Comparison of ENCODE assay signal across 9 cellular contexts in the genomic region with DNA sequence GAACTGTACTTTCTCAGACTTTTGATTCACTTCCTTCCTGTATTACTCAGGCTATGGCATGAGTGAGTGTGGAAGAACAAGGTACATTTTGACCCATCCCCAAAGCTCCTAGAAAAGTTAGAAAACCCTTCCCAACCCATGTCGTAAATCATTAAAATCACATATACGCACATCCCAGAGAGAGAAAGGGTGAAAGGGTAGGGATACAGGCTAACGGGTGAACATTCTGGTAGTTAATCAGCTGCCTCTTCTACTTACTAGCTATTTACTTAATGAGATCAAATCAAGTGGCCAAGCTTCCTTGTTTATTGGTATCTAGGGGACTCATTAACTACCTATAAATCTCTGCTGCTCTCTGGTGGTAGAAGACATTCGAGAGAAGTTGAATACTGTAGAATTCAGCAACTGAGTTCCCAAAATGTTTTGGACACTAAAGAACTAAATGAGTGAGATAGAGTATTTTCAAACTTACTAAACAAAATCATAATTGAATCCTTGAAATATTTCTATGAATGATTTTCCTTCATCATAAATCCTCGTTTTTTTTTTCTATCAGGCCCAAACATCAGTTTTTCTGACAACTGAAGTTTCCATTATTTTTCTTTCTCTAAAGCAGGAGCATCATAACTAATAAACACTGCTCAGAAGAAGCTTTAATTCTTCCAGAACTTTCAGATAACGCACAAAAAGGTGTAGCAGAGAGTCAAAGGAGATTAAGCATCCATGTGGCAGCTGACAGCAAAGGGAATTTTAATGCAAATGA.
A peak's percentile ranks its signal among the peaks of the same experiment; 100 is the strongest.
DNase-seq lines count a peak whose midpoint lies in the region; ATAC-seq, FAIRE-seq and TF ChIP-seq lines count a peak whose summit lies in the region.
"Had no signal": no experiment of that assay in that cellular context is flagged by ENCODE, and none has a peak within 500 bp of the region (broad histone marks: within the 10 kb centered on the region; RNA-seq: fewer than 3 reads in every experiment).

No MANE protein-coding gene starts in this region.

- CTCF ChIA-PET in H1 (lab: Charles Lee; ENCODE audit: partially characterized antibody) = interaction anchor here (0.6 to 1.9 kb wide), 38 partner anchors 10 to 1070 kb away, joined by 3 to 43 read pairs (median 4); no protein-coding TSS in a partner anchor

- no peak for TF ChIP-seq POLR2A in H1 (IDR thresholded peaks at IDR 0.05; ENCODE audit: control extremely low read depth in 1 of 2, low read depth in 2 of 2, low read length in 2 of 2)

- no peak overlapping the region for H2BK15ac ChIP-seq in H1 (ENCODE audit: low read length)

- H3K14ac ChIP-seq in H1 (ENCODE audit: insufficient read length) = no peak overlapping the region

- H4K5ac ChIP-seq in H1 (ENCODE audit: insufficient read length, low read depth, low read length) = no peak overlapping the region

- H3K27me3 Mint-ChIP-seq in nephron (ENCODE audit: low read depth) = peaks cover 11% of the 10 kb centered on the region

- peak; percentile 83 to 87 for TF ChIP-seq RAD21 in H1 (IDR thresholded peaks at IDR 0.05 in 1 of 2, conservative IDR thresholded peaks at IDR 0.05 in 1 of 2; ENCODE audit: low read depth in 2 of 2, low read length in 2 of 2)

- no peaks in the 10 kb centered on the region for H3K79me1 ChIP-seq in H1 (ENCODE audit: low read depth, low read length)

- H3K4ac ChIP-seq in H1 (replicated peaks; ENCODE audit: insufficient read length, low read depth, low read length) = no peak overlapping the region

- TF ChIP-seq CTCF in right atrium auricular region (IDR thresholded peaks at IDR 0.05) = peak in 1 of 2 donors; percentile 75
- TF ChIP-seq CTCF in H1 (IDR thresholded peaks at IDR 0.05; ENCODE audit: control extremely low read depth in 1 of 3, insufficient read depth in 1 of 3, low read depth in 1 of 3, low read length in 3 of 3) = peak in 2 of 3 experiments; percentile 47; a peak in 2 of 4 replicates
- peak; percentile 53 to 58 (median 57) for TF ChIP-seq CTCF in nephron (IDR thresholded peaks at IDR 0.05; ENCODE audit: unreplicated experiment in 3 of 3)

- H4K20me1 ChIP-seq in H1 (replicated peaks in 1 of 2; ENCODE audit: control insufficient read depth in 1 of 2, insufficient read depth in 2 of 2, low read length in 2 of 2) = no peaks in the 10 kb centered on the region

- peak overlapping the region; percentile 34 to 63 (median 46) for H3K27ac Mint-ChIP-seq in nephron
- H3K27ac Mint-ChIP-seq: activated naive CD8-positive, alpha-beta T cell had no signal

- H3K4me3 ChIP-seq in right atrium auricular region (no peak overlapping the region), H1 (ENCODE audit: extremely low read depth in 1 of 4, insufficient read depth in 2 of 4, low read depth in 3 of 4, low read length in 4 of 4) (no peak overlapping the region)

- intact Hi-C loops in Right ventricle myocardium inferior (cut with DNase I) = loop anchor here (1.0 to 5.0 kb wide), 3 partner anchors 126 to 1364 kb away; no protein-coding TSS in a partner anchor

- H3K4me2 ChIP-seq in H1 (ENCODE audit: insufficient read depth in 1 of 2, low read depth in 2 of 2, low read length in 2 of 2) = no peak overlapping the region

- H3K23me2 ChIP-seq in H1 (ENCODE audit: low read depth, low read length) = no peaks in the 10 kb centered on the region; the same call in 1 of the 2 replicates

- no peak overlapping the region for H2BK12ac ChIP-seq in H1 (ENCODE audit: low read depth, low read length)

- H3K9me3 ChIP-seq in right atrium auricular region (no peaks in the 10 kb centered on the region), H1 (ENCODE audit: insufficient read depth in 2 of 2, low read depth in 1 of 2, low read length in 1 of 2) (no peaks in the 10 kb centered on the region; a peak in 1 of 4 replicates)

- H3K18ac ChIP-seq in H1 (ENCODE audit: extremely low read depth, low read length) = no peak overlapping the region

- H2BK5ac ChIP-seq in H1 (ENCODE audit: low read depth, low read length) = no peak overlapping the region

- no peaks in the 10 kb centered on the region for H3K27me3 ChIP-seq in right atrium auricular region
- no peaks in the 10 kb centered on the region for H3K27me3 ChIP-seq in H1 (replicated peaks in 1 of 4; ENCODE audit: control insufficient read depth in 3 of 4, extremely low read depth in 1 of 4, insufficient read depth in 3 of 4, low read length in 3 of 4)

- H4K91ac ChIP-seq in H1 (replicated peaks; ENCODE audit: insufficient read length, low read length) = no peak overlapping the region

- no peak overlapping the region for H2AK5ac ChIP-seq in H1 (ENCODE audit: low read depth, low read length)

- TF ChIP-seq EP300 in H1 (IDR thresholded peaks at IDR 0.05; ENCODE audit: borderline replicate concordance in 1 of 2, low read depth in 2 of 2, low read length in 2 of 2) = no peak

- no peak for DNase-seq in Right ventricle myocardium inferior (ENCODE audit: missing footprints)
- DNase-seq in right atrium auricular region (ENCODE audit: low spot score) = no peak
- peak; percentile 91 for DNase-seq in NCI-H82 treated with DMSO at 0.1 percent for 48 hours (lab: John Stamatoyannopoulos, UW; ENCODE audit: unreplicated experiment)
- no peak for DNase-seq in H1 (ENCODE audit: low read depth in 1 of 2, low spot score in 2 of 2)

- H3K36me3 ChIP-seq in right atrium auricular region = no peaks in the 10 kb centered on the region
- no peaks in the 10 kb centered on the region for H3K36me3 ChIP-seq in H1 (ENCODE audit: control insufficient read depth in 2 of 4, insufficient read depth in 4 of 4, low read length in 3 of 4)

- no peaks in the 10 kb centered on the region for H3K79me2 ChIP-seq in H1 (ENCODE audit: control insufficient read depth in 1 of 2, insufficient read depth in 2 of 2, low read length in 2 of 2)

- peak; percentile 80 for ATAC-seq in Right ventricle myocardium inferior
- ATAC-seq in HG03439 (IDR thresholded peaks at IDR 0.05; ENCODE audit: unreplicated experiment) = no peak
- no peak for ATAC-seq in HG03039 (IDR thresholded peaks at IDR 0.05; ENCODE audit: unreplicated experiment)
- no peak for ATAC-seq in HG03135 (IDR thresholded peaks at IDR 0.05; ENCODE audit: unreplicated experiment)

- no peak overlapping the region for H3K4me3 Mint-ChIP-seq in nephron
- H3K4me3 Mint-ChIP-seq: activated naive CD8-positive, alpha-beta T cell had no signal

- H3K4me1 ChIP-seq in right atrium auricular region = no peaks in the 10 kb centered on the region
- H3K4me1 ChIP-seq in H1 (replicated peaks in 1 of 4; ENCODE audit: control insufficient read depth in 3 of 4, insufficient read depth in 4 of 4, low read length in 3 of 4) = no peaks in the 10 kb centered on the region

- H2AFZ ChIP-seq in H1 (ENCODE audit: low read length) = peak overlapping the region; percentile 96

- peak; percentile 85 for FAIRE-seq in H1 (lab: Jason Lieb, UNC)

- POLR2A ChIA-PET in H1 (lab: Charles Lee; ENCODE audit: partially characterized antibody) = no interaction called here

- H3K9ac ChIP-seq in H1 (replicated peaks in 1 of 4; ENCODE audit: extremely low read depth in 1 of 4, low read depth in 3 of 4, low read length in 3 of 4) = no peak overlapping the region

- H3K36me3 Mint-ChIP-seq in nephron (ENCODE audit: low read depth) = no peaks in the 10 kb centered on the region
- H3K36me3 Mint-ChIP-seq: activated naive CD8-positive, alpha-beta T cell had no signal

- H3K56ac ChIP-seq in H1 (replicated peaks; ENCODE audit: insufficient read length, low read depth, low read length) = no peak overlapping the region

- whole genome bisulfite sequencing in H1 (ENCODE audit: extremely low coverage in 1 of 2, insufficient coverage in 1 of 2, insufficient read length in 1 of 2, insufficient replicate concordance in 2 of 2, low coverage in 1 of 2, low lambda C conversion rate in 2 of 2, missing lambda C conversion rate in 1 of 2), 2 experiments = 65% methylated on average over 6 of the region's 6 CpGs; no CpG with 5 or more reads in 1 of the 2 experiments

- no peak overlapping the region for H2BK20ac ChIP-seq in H1 (ENCODE audit: low read length)

- H2BK120ac ChIP-seq in H1 (replicated peaks; ENCODE audit: low read depth, low read length) = no peak overlapping the region

- H3K4me1 Mint-ChIP-seq in nephron = peaks cover 44% of the 10 kb centered on the region

- H3K27ac ChIP-seq in right atrium auricular region (no peak overlapping the region), H1 (ENCODE audit: low read depth, low read length) (no peak overlapping the region)

- H3K9me3 Mint-ChIP-seq in nephron = peaks cover 3% of the 10 kb centered on the region

- H3K23ac ChIP-seq in H1 (ENCODE audit: insufficient read length) = no peak overlapping the region

- no peak overlapping the region for H4K8ac ChIP-seq in H1 (ENCODE audit: extremely low read depth, insufficient read depth, low read length)

TF ChIP-seq in H1, 55 proteins besides CTCF, POLR2A, EP300 and RAD21 (continues in another document):
- TF ChIP-seq, protein P1, sequence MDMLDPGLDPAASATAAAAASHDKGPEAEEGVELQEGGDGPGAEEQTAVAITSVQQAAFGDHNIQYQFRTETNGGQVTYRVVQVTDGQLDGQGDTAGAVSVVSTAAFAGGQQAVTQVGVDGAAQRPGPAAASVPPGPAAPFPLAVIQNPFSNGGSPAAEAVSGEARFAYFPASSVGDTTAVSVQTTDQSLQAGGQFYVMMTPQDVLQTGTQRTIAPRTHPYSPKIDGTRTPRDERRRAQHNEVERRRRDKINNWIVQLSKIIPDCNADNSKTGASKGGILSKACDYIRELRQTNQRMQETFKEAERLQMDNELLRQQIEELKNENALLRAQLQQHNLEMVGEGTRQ (IDR thresholded peaks at IDR 0.05; ENCODE audit: low read length) = no peak
- TF ChIP-seq CHD1 (IDR thresholded peaks at IDR 0.05; ENCODE audit: low read depth, low read length) = no peak
- no peak for TF ChIP-seq SAP30 (IDR thresholded peaks at IDR 0.05; ENCODE audit: insufficient read depth, insufficient replicate concordance, low read length)
- TF ChIP-seq EGR1 (IDR thresholded peaks at IDR 0.05; ENCODE audit: borderline replicate concordance, low read depth, low read length) = no peak
- TF ChIP-seq BACH1 (IDR thresholded peaks at IDR 0.05; ENCODE audit: low read length) = no peak
- TF ChIP-seq, protein P2, sequence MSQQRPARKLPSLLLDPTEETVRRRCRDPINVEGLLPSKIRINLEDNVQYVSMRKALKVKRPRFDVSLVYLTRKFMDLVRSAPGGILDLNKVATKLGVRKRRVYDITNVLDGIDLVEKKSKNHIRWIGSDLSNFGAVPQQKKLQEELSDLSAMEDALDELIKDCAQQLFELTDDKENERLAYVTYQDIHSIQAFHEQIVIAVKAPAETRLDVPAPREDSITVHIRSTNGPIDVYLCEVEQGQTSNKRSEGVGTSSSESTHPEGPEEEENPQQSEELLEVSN (IDR thresholded peaks at IDR 0.05) = no peak
- no peak for TF ChIP-seq GABPA (IDR thresholded peaks at IDR 0.05; ENCODE audit: borderline replicate concordance, insufficient read depth, low read length)
- TF ChIP-seq ZNF274 (IDR thresholded peaks at IDR 0.05; ENCODE audit: borderline replicate concordance, extremely low read depth, low read length) = no peak
- no peak for TF ChIP-seq NANOG (IDR thresholded peaks at IDR 0.05; ENCODE audit: insufficient read depth, low read depth, low read length, poor library complexity, severe bottlenecking)
- TF ChIP-seq RBBP5 (IDR thresholded peaks at IDR 0.05; ENCODE audit: borderline replicate concordance, low read depth, low read length) = no peak
- TF ChIP-seq NRF1 (IDR thresholded peaks at IDR 0.05; ENCODE audit: low read depth, low read length) = no peak
